22 cellular contexts compared by ENCODE assay signal in the genomic region with DNA sequence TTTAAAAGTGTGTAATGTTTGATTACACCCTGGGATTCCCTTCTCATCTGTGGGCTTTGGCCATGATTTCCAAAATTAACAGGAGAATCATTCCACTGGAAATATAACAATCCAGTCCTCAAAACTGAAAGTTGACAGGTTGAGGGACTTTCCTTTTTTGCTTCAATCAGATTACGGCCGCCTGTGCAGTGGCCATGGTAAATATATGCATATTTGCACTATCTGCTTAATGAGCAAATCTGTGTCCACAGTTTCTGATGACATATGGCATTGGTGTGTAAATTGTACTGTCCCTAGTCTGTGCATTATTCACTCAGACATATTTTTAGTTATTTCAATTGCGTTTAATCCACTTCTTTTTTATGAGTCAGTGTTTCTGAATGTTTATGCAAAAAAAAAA.
"Had no signal": no experiment of that assay in that cellular context is flagged by ENCODE, and none has a peak within 500 bp of the region (broad histone marks: within the 10 kb centered on the region; RNA-seq: fewer than 3 reads in every experiment).

No MANE protein-coding gene starts in this region.

- DNase-seq: effector CD8-positive, alpha-beta T cell; foreskin keratinocyte; heart left ventricle; left cardiac atrium; left lung; natural killer cell; right lobe of liver; small intestine; stimulated activated CD4-positive, alpha-beta T cell treated with anti-CD3 and anti-CD28 coated beads, Interleukin-12 subunit alpha, Interleukin-12 subunit beta, amount 100 ng/mL, for 4 hours; stimulated activated CD4-positive, alpha-beta T cell treated with anti-CD3 and anti-CD28 coated beads, Interleukin-1b, Interleukin-23, amount 100 ng/mL, for 48 hours; stimulated activated CD4-positive, alpha-beta T cell treated with anti-CD3 and anti-CD28 coated beads, Interleukin-4, amount 100 ng/mL, for 1 hour; stimulated activated CD8-positive, alpha-beta memory T cell treated with anti-CD3 and anti-CD28 coated beads, Interleukin-4, amount 100 ng/mL, for 48 hours; stimulated activated naive CD4-positive, alpha-beta T cell; stimulated activated naive CD8-positive, alpha-beta T cell treated with anti-CD3 and anti-CD28 coated beads, Interleukin-15, amount 100 ng/mL, for 72 hours; transverse colon had no signal

- H3K27ac ChIP-seq: esophagus muscularis mucosa, foreskin keratinocyte, gastroesophageal sphincter, heart left ventricle, hepatocyte, left lung, neutrophil, parathyroid adenoma, right lobe of liver, suprapubic skin, transverse colon, vagina had no signal

- H2AFZ ChIP-seq: hepatocyte, parathyroid adenoma had no signal

- H3K4me3 ChIP-seq: esophagus muscularis mucosa, gastroesophageal sphincter, heart left ventricle, hepatocyte, left lung, right lobe of liver, suprapubic skin, transverse colon, vagina had no signal

- H3K4me1 ChIP-seq: esophagus muscularis mucosa, foreskin keratinocyte, gastroesophageal sphincter, heart left ventricle, left lung, parathyroid adenoma, suprapubic skin, transverse colon, vagina had no signal

- H3K9ac ChIP-seq: parathyroid adenoma had no signal

- H3K4me2 ChIP-seq: hepatocyte had no signal

- H3K79me2 ChIP-seq: hepatocyte, parathyroid adenoma had no signal

- H3K36me3 ChIP-seq: esophagus muscularis mucosa, gastroesophageal sphincter, heart left ventricle, left lung, neutrophil, right lobe of liver, suprapubic skin, transverse colon, vagina had no signal

- ATAC-seq: foreskin keratinocyte; gastroesophageal sphincter; heart left ventricle; left cardiac atrium; left lung; natural killer cell; stimulated activated naive CD8-positive, alpha-beta T cell treated with anti-CD3 and anti-CD28 coated beads, Interleukin-15, amount 100 ng/mL, for 72 hours had no signal

- H3K9me3 ChIP-seq: esophagus muscularis mucosa, gastroesophageal sphincter, heart left ventricle, left lung, neutrophil, right lobe of liver, suprapubic skin, transverse colon, vagina had no signal

- H3K27me3 ChIP-seq: esophagus muscularis mucosa, gastroesophageal sphincter, hepatocyte, left lung, neutrophil, right lobe of liver, suprapubic skin, transverse colon, vagina had no signal
